8 cellular contexts compared by ENCODE assay signal in the genomic region with DNA sequence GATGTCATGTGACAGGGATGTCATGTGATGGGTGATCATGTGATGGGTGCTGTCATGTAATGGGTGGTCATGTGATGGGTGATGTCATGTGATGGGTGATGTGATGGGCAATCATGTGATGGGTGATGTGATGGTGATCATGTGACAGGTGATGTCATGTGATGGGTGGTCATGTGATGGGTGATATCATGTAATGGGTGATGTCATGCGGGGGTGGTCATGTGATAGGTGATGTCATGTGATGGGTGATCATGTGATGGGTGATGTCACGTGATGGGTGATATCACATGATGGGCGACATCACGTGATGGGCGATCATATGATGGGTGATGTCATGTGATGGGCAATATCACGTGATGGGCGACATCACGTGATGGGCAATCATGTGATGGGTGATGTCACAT. TPM values are rescaled to one million over a fixed set of nuclear protein-coding genes. Genes with fewer than 3 reads are reported as not detected.
DNase-seq lines count a peak whose midpoint lies in the region; ATAC-seq and TF ChIP-seq lines count a peak whose summit lies in the region.

No MANE protein-coding gene starts in this region.

- peaks cover 50% of the 10 kb centered on the region for H3K9me3 Mint-ChIP-seq in WTC11

- H3K27ac Mint-ChIP-seq in WTC11: peak overlapping the region; percentile 94

- TF ChIP-seq CTCF in WTC11 (IDR thresholded peaks at IDR 0.05): no peak

- ATAC-seq in WTC11: no peak
- ATAC-seq in HG03159 (IDR thresholded peaks at IDR 0.05; ENCODE audit: unreplicated experiment): no peak
- ATAC-seq in HG02588 (IDR thresholded peaks at IDR 0.05; ENCODE audit: unreplicated experiment): no peak

- H3K4me3 Mint-ChIP-seq in WTC11: no peak overlapping the region

- peaks cover 31% of the 10 kb centered on the region for H3K27me3 Mint-ChIP-seq in WTC11 (ENCODE audit: low read depth)

- POLR2A ChIA-PET in WTC11 (lab: Charles Lee): no interaction called here

- H3K4me1 Mint-ChIP-seq in WTC11: no peaks in the 10 kb centered on the region

- peaks cover 19% of the 10 kb centered on the region for H3K36me3 Mint-ChIP-seq in WTC11

- CTCF ChIA-PET in WTC11 (lab: Charles Lee): no interaction called here

- DNase-seq in stimulated activated CD4-positive, alpha-beta T cell treated with anti-CD3 and anti-CD28 coated beads, Interleukin-1b, Interleukin-23, amount 100 ng/mL, for 48 hours: peak; percentile 57
- no peak for DNase-seq in stimulated activated CD4-positive, alpha-beta T cell treated with anti-CD3 and anti-CD28 coated beads, Interleukin-4, amount 100 ng/mL, for 24 hours
- DNase-seq in WTC11 (ENCODE audit: low spot score): no peak
- DNase-seq in foreskin melanocyte: peak; percentile 11
- DNase-seq in ureter (ENCODE audit: low spot score): peak; percentile 38
- DNase-seq in NOMO-1 treated with dmso at 0.1 percent for 144 hours (lab: John Stamatoyannopoulos, UW; ENCODE audit: unreplicated experiment): no peak

TF ChIP-seq in WTC11, 78 proteins besides CTCF, POLR2A, EP300 and RAD21:
- TF ChIP-seq, protein P1, sequence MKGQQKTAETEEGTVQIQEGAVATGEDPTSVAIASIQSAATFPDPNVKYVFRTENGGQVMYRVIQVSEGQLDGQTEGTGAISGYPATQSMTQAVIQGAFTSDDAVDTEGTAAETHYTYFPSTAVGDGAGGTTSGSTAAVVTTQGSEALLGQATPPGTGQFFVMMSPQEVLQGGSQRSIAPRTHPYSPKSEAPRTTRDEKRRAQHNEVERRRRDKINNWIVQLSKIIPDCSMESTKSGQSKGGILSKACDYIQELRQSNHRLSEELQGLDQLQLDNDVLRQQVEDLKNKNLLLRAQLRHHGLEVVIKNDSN (CRISPR knock-in tag; IDR thresholded peaks at IDR 0.05): peak; percentile 82
- TF ChIP-seq ETV6 (CRISPR knock-in tag; IDR thresholded peaks at IDR 0.05): no peak
- TF ChIP-seq USF2 (CRISPR knock-in tag; IDR thresholded peaks at IDR 0.05): peak; percentile 85
- 0 out of 2 replicates have a peak, but pooled peaks have one; percentile 10 for TF ChIP-seq FOXK1 (CRISPR knock-in tag; IDR thresholded peaks at IDR 0.05)
- no peak for TF ChIP-seq MAX (CRISPR knock-in tag; IDR thresholded peaks at IDR 0.05)
- TF ChIP-seq, protein P2, sequence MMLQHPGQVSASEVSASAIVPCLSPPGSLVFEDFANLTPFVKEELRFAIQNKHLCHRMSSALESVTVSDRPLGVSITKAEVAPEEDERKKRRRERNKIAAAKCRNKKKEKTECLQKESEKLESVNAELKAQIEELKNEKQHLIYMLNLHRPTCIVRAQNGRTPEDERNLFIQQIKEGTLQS (CRISPR knock-in tag; conservative IDR thresholded peaks at IDR 0.05): peak; percentile 79; the same call in 1 of the 2 replicates
- TF ChIP-seq, protein P3, sequence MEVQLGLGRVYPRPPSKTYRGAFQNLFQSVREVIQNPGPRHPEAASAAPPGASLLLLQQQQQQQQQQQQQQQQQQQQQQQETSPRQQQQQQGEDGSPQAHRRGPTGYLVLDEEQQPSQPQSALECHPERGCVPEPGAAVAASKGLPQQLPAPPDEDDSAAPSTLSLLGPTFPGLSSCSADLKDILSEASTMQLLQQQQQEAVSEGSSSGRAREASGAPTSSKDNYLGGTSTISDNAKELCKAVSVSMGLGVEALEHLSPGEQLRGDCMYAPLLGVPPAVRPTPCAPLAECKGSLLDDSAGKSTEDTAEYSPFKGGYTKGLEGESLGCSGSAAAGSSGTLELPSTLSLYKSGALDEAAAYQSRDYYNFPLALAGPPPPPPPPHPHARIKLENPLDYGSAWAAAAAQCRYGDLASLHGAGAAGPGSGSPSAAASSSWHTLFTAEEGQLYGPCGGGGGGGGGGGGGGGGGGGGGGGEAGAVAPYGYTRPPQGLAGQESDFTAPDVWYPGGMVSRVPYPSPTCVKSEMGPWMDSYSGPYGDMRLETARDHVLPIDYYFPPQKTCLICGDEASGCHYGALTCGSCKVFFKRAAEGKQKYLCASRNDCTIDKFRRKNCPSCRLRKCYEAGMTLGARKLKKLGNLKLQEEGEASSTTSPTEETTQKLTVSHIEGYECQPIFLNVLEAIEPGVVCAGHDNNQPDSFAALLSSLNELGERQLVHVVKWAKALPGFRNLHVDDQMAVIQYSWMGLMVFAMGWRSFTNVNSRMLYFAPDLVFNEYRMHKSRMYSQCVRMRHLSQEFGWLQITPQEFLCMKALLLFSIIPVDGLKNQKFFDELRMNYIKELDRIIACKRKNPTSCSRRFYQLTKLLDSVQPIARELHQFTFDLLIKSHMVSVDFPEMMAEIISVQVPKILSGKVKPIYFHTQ (CRISPR knock-in tag; IDR thresholded peaks at IDR 0.05): no peak
- TF ChIP-seq RORB (CRISPR knock-in tag; IDR thresholded peaks at IDR 0.05): no peak
- no peak for TF ChIP-seq ZBTB43 (CRISPR knock-in tag; IDR thresholded peaks at IDR 0.05)

RNA-seq across cellular contexts. Expression of gene CD300LB, which starts 16.6 kb away (rescaled TPM):
- total RNA-seq in WTC11 (2021) (not detected in 3 replicates), ureter (0.49 TPM)

RNA-seq across cellular contexts. Expression of gene CD300C, which starts 31.3 kb away (rescaled TPM):
- total RNA-seq in WTC11 (2021) (not detected in 3 replicates), ureter (0.68 TPM)

RNA-seq across cellular contexts. Expression of gene CD300A, which starts 48.2 kb away (rescaled TPM):
- 1.1 to 2.0 TPM (median 1.7 TPM) in 3 replicates for total RNA-seq in WTC11 (2021)
- 4.3 TPM for total RNA-seq in ureter

RNA-seq across cellular contexts. Expression of gene CD300H, which starts 52.7 kb away (rescaled TPM):
- not detected in 3 replicates for total RNA-seq in WTC11 (2021)
- not detected for total RNA-seq in ureter

Comparison
In these comparisons a context has a peak if more than half of its experiments do, and no peak if none do; other contexts are left out.
1. DNase-seq: peak in stimulated activated CD4-positive, alpha-beta T cell treated with anti-CD3 and anti-CD28 coated beads, Interleukin-1b, Interleukin-23, amount 100 ng/mL, for 48 hours (single experiment), foreskin melanocyte (single experiment) and ureter (single experiment); none in stimulated activated CD4-positive, alpha-beta T cell treated with anti-CD3 and anti-CD28 coated beads, Interleukin-4, amount 100 ng/mL, for 24 hours (single experiment), WTC11 (single experiment) and NOMO-1 treated with dmso at 0.1 percent for 144 hours (single experiment).